ENCODE assay signal across 8 cellular contexts in genomic region chr2:218733615-218734021, GRCh38. TPM values are rescaled to one million over a fixed set of nuclear protein-coding genes. Genes with fewer than 3 reads are reported as not detected.
DNase-seq lines count a peak whose midpoint lies in the region; ATAC-seq and TF ChIP-seq lines count a peak whose summit lies in the region.

No MANE protein-coding gene starts in this region.

- DNase-seq in CD4-positive, alpha-beta T cell = no peak
- DNase-seq in activated T-cell treated with anti-CD3 and anti-CD28 coated beads, Interleukin-2, amount 50 U/mL, for 72 hours = peak; percentile 21 to 49
- DNase-seq in right atrium auricular region (ENCODE audit: low spot score) = peak; percentile 72
- DNase-seq in aorta = peak in 1 of 2 donors; percentile 75
- no peak for DNase-seq in RWPE1 (ENCODE audit: low spot score)
- DNase-seq in thyroid gland = no peak

- H3K9me3 ChIP-seq in CD4-positive, alpha-beta T cell (ENCODE audit: control insufficient read depth, low read length) = no peaks in the 10 kb centered on the region
- H3K9me3 ChIP-seq in right atrium auricular region = no peaks in the 10 kb centered on the region
- H3K9me3 ChIP-seq in aorta (ENCODE audit: control insufficient read depth, low read length) = no peaks in the 10 kb centered on the region
- no peaks in the 10 kb centered on the region for H3K9me3 ChIP-seq in thyroid gland

- H3K36me3 Mint-ChIP-seq in CD4-positive, alpha-beta T cell (ENCODE audit: low read depth) = peaks cover 65% of the 10 kb centered on the region
- H3K36me3 Mint-ChIP-seq in activated T-cell treated with anti-CD3 and anti-CD28 coated beads, Interleukin-2, amount 50 U/mL, for 72 hours (ENCODE audit: insufficient read depth in 2 of 2) = peaks cover 14 to 21% of the 10 kb centered on the region in 2 donors

- ATAC-seq in CD4-positive, alpha-beta T cell (ENCODE audit: poor library complexity) = peak; percentile 61
- ATAC-seq in HG02610 (IDR thresholded peaks at IDR 0.05; ENCODE audit: unreplicated experiment) (peak; percentile 77), aorta (ENCODE audit: low FRiP score) (peak; percentile 40), HG03280 (IDR thresholded peaks at IDR 0.05; ENCODE audit: unreplicated experiment) (no peak)
- peak; percentile 91 to 94 for ATAC-seq in activated T-cell treated with anti-CD3 and anti-CD28 coated beads, Interleukin-2, amount 50 U/mL, for 72 hours (replicated peaks in 1 of 2)

- peaks cover 24% of the 10 kb centered on the region for H3K4me1 Mint-ChIP-seq in CD4-positive, alpha-beta T cell (ENCODE audit: low read depth)
- H3K4me1 Mint-ChIP-seq in activated T-cell treated with anti-CD3 and anti-CD28 coated beads, Interleukin-2, amount 50 U/mL, for 72 hours (ENCODE audit: low read depth) = peaks cover 31% of the 10 kb centered on the region

- no peak overlapping the region for H3K4me3 Mint-ChIP-seq in CD4-positive, alpha-beta T cell
- peak overlapping the region in 1 of 2 donors; percentile 30 for H3K4me3 Mint-ChIP-seq in activated T-cell treated with anti-CD3 and anti-CD28 coated beads, Interleukin-2, amount 50 U/mL, for 72 hours

- H3K36me3 ChIP-seq in right atrium auricular region (peaks cover 16% of the 10 kb centered on the region), aorta (ENCODE audit: control insufficient read depth in 1 of 2, insufficient read depth in 2 of 2, low read length in 1 of 2) (no peaks in the 10 kb centered on the region), thyroid gland (peaks cover 0 to 11% of the 10 kb centered on the region in 2 donors)

- no peaks in the 10 kb centered on the region for H3K27me3 Mint-ChIP-seq in CD4-positive, alpha-beta T cell
- H3K27me3 Mint-ChIP-seq in activated T-cell treated with anti-CD3 and anti-CD28 coated beads, Interleukin-2, amount 50 U/mL, for 72 hours (ENCODE audit: low read depth) = no peaks in the 10 kb centered on the region

- POLR2A ChIA-PET in CD4-positive, alpha-beta T cell (lab: Charles Lee) = no interaction called here
- POLR2A ChIA-PET in RWPE1 (lab: Yijun Ruan, JAX; ENCODE audit: low non-redundant PET) = no interaction called here

- H3K4me1 ChIP-seq in right atrium auricular region (peaks cover 0 to 22% of the 10 kb centered on the region in 2 donors), aorta (ENCODE audit: control insufficient read depth in 1 of 2, insufficient read depth in 2 of 2, low read length in 2 of 2) (peaks cover 0 to 2% of the 10 kb centered on the region in 2 donors), thyroid gland (peaks cover 0 to 4% of the 10 kb centered on the region in 2 donors)

- intact Hi-C loops in CD4-positive, alpha-beta T cell (cut with DNase I, micrococcal nuclease) = no loop called here
- intact Hi-C loops in aorta (cut with DNase I) (loop anchor here in 1 of 2 donors (10.0 kb wide), 1 partner anchor 51 kb away; the partner anchor contains the start of gene CYP27A1), thyroid gland (cut with DNase I) (loop anchor here (5.0 kb wide), 1 partner anchor 114 kb away; no protein-coding TSS in a partner anchor)

- no peak overlapping the region for H3K4me3 ChIP-seq in right atrium auricular region
- H3K4me3 ChIP-seq in aorta (ENCODE audit: low read length in 2 of 2) = no peak overlapping the region
- no peak overlapping the region for H3K4me3 ChIP-seq in thyroid gland (replicated peaks in 1 of 3)

- peak overlapping the region; percentile 18 for H3K27ac Mint-ChIP-seq in CD4-positive, alpha-beta T cell
- peak overlapping the region; percentile 83 for H3K27ac Mint-ChIP-seq in activated T-cell treated with anti-CD3 and anti-CD28 coated beads, Interleukin-2, amount 50 U/mL, for 72 hours

- no peaks in the 10 kb centered on the region for H3K9me3 Mint-ChIP-seq in CD4-positive, alpha-beta T cell
- peaks cover 0 to 5% of the 10 kb centered on the region in 2 donors for H3K9me3 Mint-ChIP-seq in activated T-cell treated with anti-CD3 and anti-CD28 coated beads, Interleukin-2, amount 50 U/mL, for 72 hours

- no peak overlapping the region for H3K27ac ChIP-seq in CD4-positive, alpha-beta T cell (ENCODE audit: low read depth, low read length)
- H3K27ac ChIP-seq in right atrium auricular region (peak overlapping the region; percentile 26 to 43), aorta (ENCODE audit: low read depth in 1 of 2, low read length in 2 of 2) (no peak overlapping the region), RWPE1 (no peak overlapping the region), thyroid gland (no peak overlapping the region)

- H3K27me3 ChIP-seq in CD4-positive, alpha-beta T cell (ENCODE audit: control insufficient read depth, insufficient read depth, low read length) = no peaks in the 10 kb centered on the region
- H3K27me3 ChIP-seq in right atrium auricular region (no peaks in the 10 kb centered on the region), aorta (ENCODE audit: control insufficient read depth in 1 of 2, insufficient read depth in 2 of 2, low read length in 1 of 2) (no peaks in the 10 kb centered on the region), thyroid gland (no peaks in the 10 kb centered on the region)

- CTCF ChIA-PET in CD4-positive, alpha-beta T cell (lab: Charles Lee) = no interaction called here
- CTCF ChIA-PET in RWPE1 (lab: Yijun Ruan, JAX) = interaction anchor here (0.6 kb wide), 1 partner anchor 115 kb away, joined by 3 read pairs; no protein-coding TSS in a partner anchor

- no peak for TF ChIP-seq POLR2A in thyroid gland (IDR thresholded peaks at IDR 0.05)

- TF ChIP-seq CTCF in CD4-positive, alpha-beta T cell (IDR thresholded peaks at IDR 0.05) = no peak
- no peak for TF ChIP-seq CTCF in right atrium auricular region (IDR thresholded peaks at IDR 0.05)
- no peak for TF ChIP-seq CTCF in RWPE1 (conservative IDR thresholded peaks at IDR 0.05; ENCODE audit: low read depth)
- TF ChIP-seq CTCF in thyroid gland (IDR thresholded peaks at IDR 0.05) = no peak

RNA-seq across cellular contexts. Expression of gene TTLL4, which starts 23.0 kb away (rescaled TPM):
- 10 to 100 TPM in 1 of 2 experiments, 1 to 10 TPM in 1; 7.3 to 10.8 TPM for total RNA-seq in CD4-positive, alpha-beta T cell
- total RNA-seq in activated T-cell treated with anti-CD3 and anti-CD28 coated beads, Interleukin-2, amount 50 U/mL, for 72 hours = 10 to 100 TPM; 30.9 to 34.4 TPM
- total RNA-seq in right atrium auricular region = 1 to 10 TPM; 8.2 to 9.9 TPM
- total RNA-seq in aorta = 10 to 100 TPM; 22.3 to 36.3 TPM
- polyA plus RNA-seq in aorta = 10 to 100 TPM in 1 of 2 donors, 1 to 10 TPM in 1; 1.9 to 28.8 TPM
- total RNA-seq in thyroid gland = 10 to 100 TPM in 3 of 4 donors, 1 to 10 TPM in 1; 5.7 to 19.2 (median 12.5) TPM

RNA-seq across cellular contexts. Expression of gene CYP27A1, which starts 48.3 kb away (rescaled TPM):
- total RNA-seq in CD4-positive, alpha-beta T cell = under 1 TPM in 1 of 2 experiments, not detected in 1; 0.28 TPM
- total RNA-seq in activated T-cell treated with anti-CD3 and anti-CD28 coated beads, Interleukin-2, amount 50 U/mL, for 72 hours = under 1 TPM; 0.30 to 0.31 TPM
- 10 to 100 TPM; 17.2 to 23.4 TPM for total RNA-seq in right atrium auricular region
- 10 to 100 TPM; 31.9 to 50.6 TPM for total RNA-seq in aorta
- polyA plus RNA-seq in aorta = 10 to 100 TPM; 19.3 to 40.4 TPM
- total RNA-seq in thyroid gland = 10 to 100 TPM in 3 of 4 donors, 1 to 10 TPM in 1; 9.0 to 26.8 (median 17.0) TPM

Comparison
In these comparisons a context has a peak if more than half of its experiments do, and no peak if none do; other contexts are left out.
1. DNase-seq: peak in activated T-cell treated with anti-CD3 and anti-CD28 coated beads, Interleukin-2, amount 50 U/mL, for 72 hours (2 of 2) and right atrium auricular region (single experiment); none in CD4-positive, alpha-beta T cell (0 of 10), RWPE1 (single experiment) and thyroid gland (0 of 2).
2. H3K27ac ChIP-seq: peak in right atrium auricular region (2 of 2); none in CD4-positive, alpha-beta T cell (single experiment), aorta (0 of 2), RWPE1 (single experiment) and thyroid gland (0 of 3).
3. RNA of gene CYP27A1, which starts 48.3 kb away (total RNA-seq): 31.9 to 50.6 TPM in aorta, 17.2 to 23.4 TPM in right atrium auricular region and 9.0 to 26.8 TPM in thyroid gland; 0.30 to 0.31 TPM in activated T-cell treated with anti-CD3 and anti-CD28 coated beads, Interleukin-2, amount 50 U/mL, for 72 hours and 0.28 TPM in CD4-positive, alpha-beta T cell; every median in the first group is over 4 times any median in the second.